ENCODE assay signal across 7 cellular contexts in the genomic region with DNA sequence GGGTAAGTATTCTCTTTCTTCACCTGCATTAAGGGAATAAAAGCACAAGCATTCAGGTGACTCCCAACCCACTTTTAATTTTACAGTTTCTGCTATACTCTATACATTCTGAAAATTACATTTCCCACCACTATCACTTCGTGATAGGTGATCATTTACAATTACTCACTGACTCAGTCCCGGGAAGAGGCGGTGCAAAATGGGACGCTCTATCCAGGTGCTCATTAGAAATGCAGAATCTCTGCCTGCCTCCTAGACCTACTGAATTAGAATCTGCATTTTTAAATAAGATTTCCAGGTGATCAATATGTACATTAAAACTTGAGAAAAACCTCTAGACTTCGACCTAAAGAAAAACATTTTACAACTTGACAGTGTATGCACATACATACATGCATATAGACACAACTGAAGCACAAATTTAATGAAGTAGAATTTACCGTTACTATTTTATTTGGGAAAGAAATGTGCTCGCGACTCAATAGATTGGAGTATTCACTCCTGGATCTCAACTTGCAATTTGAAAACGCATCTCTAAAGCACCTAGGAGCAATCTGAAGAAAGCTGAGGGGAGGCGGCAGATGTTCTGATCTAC. TPM values are rescaled to one million over a fixed set of nuclear protein-coding genes. Genes with fewer than 3 reads are reported as not detected.
DNase-seq lines count a peak whose midpoint lies in the region; ATAC-seq, FAIRE-seq and TF ChIP-seq lines count a peak whose summit lies in the region.

No MANE protein-coding gene starts in this region.

- H3K36me3 ChIP-seq in HUES6 (ENCODE audit: control insufficient read depth, insufficient read depth, low read length) (no peaks in the 10 kb centered on the region), keratinocyte (ENCODE audit: control insufficient read depth in 2 of 2, extremely low read depth in 1 of 2, insufficient read depth in 2 of 2, low read length in 2 of 2) (peaks cover 0 to 3% of the 10 kb centered on the region in 2 experiments)

- H3K9me3 ChIP-seq in HUES6 (ENCODE audit: control insufficient read depth, insufficient read depth, low read depth, low read length): no peaks in the 10 kb centered on the region
- H3K9me3 ChIP-seq in keratinocyte (ENCODE audit: control insufficient read depth, low read depth, low read length): no peaks in the 10 kb centered on the region

- H3K79me2 ChIP-seq in keratinocyte (ENCODE audit: control insufficient read depth, insufficient read depth, low read length): peaks cover 43% of the 10 kb centered on the region

- peaks cover 58% of the 10 kb centered on the region for H3K4me1 Mint-ChIP-seq in activated naive CD8-positive, alpha-beta T cell treated with anti-CD3 and anti-CD28 coated beads for 36 hours
- peaks cover 45 to 65% of the 10 kb centered on the region in 2 donors for H3K4me1 Mint-ChIP-seq in stimulated activated naive B cell treated with anti-CD40 and anti-IgM and Interleukin-4, amounts not matched to agents 10 μg/mL and 1 μg/mL and 100 μg/mL, for 72 hours

- H3K27ac Mint-ChIP-seq in activated naive CD8-positive, alpha-beta T cell treated with anti-CD3 and anti-CD28 coated beads for 36 hours: peak overlapping the region; percentile 91
- H3K27ac Mint-ChIP-seq in stimulated activated naive B cell treated with anti-CD40 and anti-IgM and Interleukin-4, amounts not matched to agents 10 μg/mL and 1 μg/mL and 100 μg/mL, for 72 hours: peak overlapping the region; percentile 95

- DNase-seq in activated naive CD8-positive, alpha-beta T cell treated with anti-CD3 and anti-CD28 coated beads for 36 hours: no peak
- DNase-seq in keratinocyte (ENCODE audit: low read depth, low spot score) (no peak), HTR-8/SVneo (ENCODE audit: insufficient read length, low spot score) (no peak)
- DNase-seq in stimulated activated naive B cell treated with anti-CD40 and anti-IgM and Interleukin-4, amounts not matched to agents 10 μg/mL and 1 μg/mL and 100 μg/mL, for 72 hours: no peak

- H3K27ac ChIP-seq in HUES6 (ENCODE audit: low read depth, low read length): no peak overlapping the region
- H3K27ac ChIP-seq in keratinocyte (ENCODE audit: control insufficient read depth, insufficient read depth, low read length): peak overlapping the region; percentile 91

- H3K27me3 ChIP-seq in HUES6 (ENCODE audit: control insufficient read depth, insufficient read depth, low read length) (peaks cover 12% of the 10 kb centered on the region), keratinocyte (ENCODE audit: control insufficient read depth, extremely low read depth, insufficient read depth, low read length) (no peaks in the 10 kb centered on the region)

- H3K4me3 Mint-ChIP-seq in activated naive CD8-positive, alpha-beta T cell treated with anti-CD3 and anti-CD28 coated beads for 36 hours: peak overlapping the region; percentile 91
- peak overlapping the region; percentile 88 to 97 for H3K4me3 Mint-ChIP-seq in stimulated activated naive B cell treated with anti-CD40 and anti-IgM and Interleukin-4, amounts not matched to agents 10 μg/mL and 1 μg/mL and 100 μg/mL, for 72 hours

- peaks cover 44% of the 10 kb centered on the region for H3K36me3 Mint-ChIP-seq in activated naive CD8-positive, alpha-beta T cell treated with anti-CD3 and anti-CD28 coated beads for 36 hours
- H3K36me3 Mint-ChIP-seq in stimulated activated naive B cell treated with anti-CD40 and anti-IgM and Interleukin-4, amounts not matched to agents 10 μg/mL and 1 μg/mL and 100 μg/mL, for 72 hours: peaks cover 9 to 19% of the 10 kb centered on the region in 2 donors

- dilution Hi-C loops in keratinocyte (cut with MboI; ENCODE audit: extremely low pct_ligation_motif_present, low sequenced_read_pairs): no loop called here

- TF ChIP-seq CTCF in keratinocyte (optimal IDR thresholded peaks at IDR 0.05 in 1 of 3, IDR thresholded peaks at IDR 0.05 in 1 of 3, conservative IDR thresholded peaks at IDR 0.05 in 1 of 3; ENCODE audit: extremely low read depth in 1 of 3, insufficient read depth in 2 of 3, low read length in 3 of 3): no peak

- H3K4me2 ChIP-seq in keratinocyte (ENCODE audit: control insufficient read depth, extremely low read depth, insufficient read depth, low read depth, low read length): peak overlapping the region; percentile 91

- no peaks in the 10 kb centered on the region for H4K20me1 ChIP-seq in keratinocyte (ENCODE audit: control insufficient read depth, extremely low read depth, insufficient read depth, low read length)

- H3K4me3 ChIP-seq in HUES6 (ENCODE audit: low read depth, low read length) (peak overlapping the region; percentile 85), keratinocyte (ENCODE audit: control insufficient read depth in 2 of 3, extremely low read depth in 1 of 3, insufficient read depth in 2 of 3, low read depth in 1 of 3, low read length in 3 of 3) (peak overlapping the region; percentile 86 to 97 (median 96))

- no peak for ATAC-seq in stimulated activated naive B cell treated with anti-CD40 and anti-IgM and Interleukin-4, amounts not matched to agents 10 μg/mL and 1 μg/mL and 100 μg/mL, for 72 hours (replicated peaks)
- no peak for ATAC-seq in GM19397 (IDR thresholded peaks at IDR 0.05; ENCODE audit: unreplicated experiment)
- ATAC-seq in HG03565 (IDR thresholded peaks at IDR 0.05; ENCODE audit: unreplicated experiment): no peak

- H3K9ac ChIP-seq in HUES6 (ENCODE audit: low read length) (peak overlapping the region; percentile 80), keratinocyte (ENCODE audit: control insufficient read depth, extremely low read depth, insufficient read depth, low read length) (peak overlapping the region; percentile 95)

- H2AFZ ChIP-seq in keratinocyte (ENCODE audit: control insufficient read depth, low read length): peak overlapping the region; percentile 45

- peaks cover 16% of the 10 kb centered on the region for H3K4me1 ChIP-seq in HUES6 (ENCODE audit: control insufficient read depth, insufficient read depth, low read length)
- H3K4me1 ChIP-seq in keratinocyte (ENCODE audit: control insufficient read depth, extremely low read depth, insufficient read depth, low read length): peaks cover 30% of the 10 kb centered on the region

- FAIRE-seq in keratinocyte (lab: Jason Lieb, UNC): peak; percentile 75
- FAIRE-seq in HTR-8/SVneo (lab: Jason Lieb, UNC): no peak

- H3K9me3 Mint-ChIP-seq in activated naive CD8-positive, alpha-beta T cell treated with anti-CD3 and anti-CD28 coated beads for 36 hours: peaks cover 8% of the 10 kb centered on the region
- H3K9me3 Mint-ChIP-seq in stimulated activated naive B cell treated with anti-CD40 and anti-IgM and Interleukin-4, amounts not matched to agents 10 μg/mL and 1 μg/mL and 100 μg/mL, for 72 hours: no peaks in the 10 kb centered on the region

- no peaks in the 10 kb centered on the region for H3K9me1 ChIP-seq in keratinocyte (ENCODE audit: control insufficient read depth, extremely low read depth, insufficient read depth, low read length)

- H3K27me3 Mint-ChIP-seq in activated naive CD8-positive, alpha-beta T cell treated with anti-CD3 and anti-CD28 coated beads for 36 hours: no peaks in the 10 kb centered on the region
- H3K27me3 Mint-ChIP-seq in stimulated activated naive B cell treated with anti-CD40 and anti-IgM and Interleukin-4, amounts not matched to agents 10 μg/mL and 1 μg/mL and 100 μg/mL, for 72 hours: no peaks in the 10 kb centered on the region

RNA-seq across cellular contexts. Expression of a gene that starts 0.6 kb away (rescaled TPM):
- 10 to 100 TPM; 64.1 to 65.1 TPM for total RNA-seq in activated naive CD8-positive, alpha-beta T cell treated with anti-CD3 and anti-CD28 coated beads for 36 hours
- 250 to 402 TPM (median 303 TPM) in 3 replicates for polyA plus RNA-seq in keratinocyte
- polyA plus RNA-seq in keratinocyte (2011; ENCODE audit: low read depth): 39.9 TPM
- 201 and 293 TPM in 2 replicates for polyA plus RNA-seq in keratinocyte (2011; cell fraction: cytosol; rRNA removed)
- 332 and 361 TPM in 2 replicates for polyA plus RNA-seq in keratinocyte (2011; cell fraction: nucleus; rRNA removed)
- polyA plus RNA-seq in keratinocyte (2012; ENCODE audit: low replicate concordance): 37.4 and 256 TPM in 2 replicates
- 379 to 451 TPM (median 420 TPM) in 3 replicates for polyA minus RNA-seq in keratinocyte
- 312 TPM for polyA minus RNA-seq in keratinocyte (2011; cell fraction: cytosol; rRNA and poly(A)+ RNA removed)
- polyA minus RNA-seq in keratinocyte (2011; cell fraction: nucleus; rRNA and poly(A)+ RNA removed): 400 and 638 TPM in 2 replicates
